20 cellular contexts compared by ENCODE assay signal in genomic region chr21:45330851-45331261, GRCh38. TPM values are rescaled to one million over a fixed set of nuclear protein-coding genes. Genes with fewer than 3 reads are reported as not detected.
DNase-seq lines count a peak whose midpoint lies in the region; ATAC-seq and TF ChIP-seq lines count a peak whose summit lies in the region.
"Had no signal": no experiment of that assay in that cellular context is flagged by ENCODE, and none has a peak within 500 bp of the region (broad histone marks: within the 10 kb centered on the region; RNA-seq: fewer than 3 reads in every experiment).

No MANE protein-coding gene starts in this region.

- POLR2A ChIA-PET in activated CD4-positive, alpha-beta memory T cell treated with anti-CD3 and anti-CD28 coated beads for 36 hours (lab: Charles Lee), result no interaction called here

- H3K9me3 ChIP-seq in BE2C, result no peaks in the 10 kb centered on the region
- no peaks in the 10 kb centered on the region for H3K9me3 ChIP-seq in HUES64 (ENCODE audit: insufficient read depth, low read depth, low read length)
- H3K9me3 ChIP-seq in fibroblast of lung (ENCODE audit: control insufficient read depth, insufficient read depth, low read depth, low read length), result no peaks in the 10 kb centered on the region
- H3K9me3 ChIP-seq in osteoblast (ENCODE audit: low read depth, low read length), result no peaks in the 10 kb centered on the region
- H3K9me3 ChIP-seq: neutrophil, Peyer's patch had no signal

- peaks cover 4% of the 10 kb centered on the region for H3K27me3 Mint-ChIP-seq in activated CD4-positive, alpha-beta memory T cell treated with anti-CD3 and anti-CD28 coated beads for 36 hours
- H3K27me3 Mint-ChIP-seq: activated naive CD4-positive, alpha-beta T cell treated with anti-CD3 and anti-CD28 coated beads, Interleukin-2, amount 50 U/mL, for 24 hours had no signal

- H3K9ac ChIP-seq in HUES64 (ENCODE audit: low read depth, low read length) (0 out of 2 replicates have a peak overlapping the region, but pooled peaks have one; percentile 39), fibroblast of lung (ENCODE audit: insufficient read depth, low read length) (no peak overlapping the region)
- H3K9ac ChIP-seq: KMS-11 had no signal

- H3K4me1 ChIP-seq in BE2C, result no peaks in the 10 kb centered on the region
- peaks cover 25% of the 10 kb centered on the region for H3K4me1 ChIP-seq in HUES64 (ENCODE audit: insufficient read depth, low read length)
- H3K4me1 ChIP-seq in fibroblast of lung (ENCODE audit: control insufficient read depth, extremely low read depth, insufficient read depth, low read length), result peaks cover 12% of the 10 kb centered on the region
- H3K4me1 ChIP-seq in osteoblast (ENCODE audit: insufficient read depth, low read length), result peaks cover 15% of the 10 kb centered on the region

- TF ChIP-seq CTCF in BE2C (IDR thresholded peaks at IDR 0.05; ENCODE audit: low read depth, low read length), result no peak
- no peak for TF ChIP-seq CTCF in fibroblast of lung (conservative IDR thresholded peaks at IDR 0.05 in 1 of 2, IDR thresholded peaks at IDR 0.05 in 1 of 2; ENCODE audit: low read depth in 1 of 2, low read length in 2 of 2)
- TF ChIP-seq CTCF in osteoblast (IDR thresholded peaks at IDR 0.05; ENCODE audit: extremely low read depth, low read depth, low read length), result no peak

- 83% methylated on average over 18 of the region's 18 CpGs for WGBS in HUES64

- no peak overlapping the region for H3K4me3 Mint-ChIP-seq in activated CD4-positive, alpha-beta memory T cell treated with anti-CD3 and anti-CD28 coated beads for 36 hours
- H3K4me3 Mint-ChIP-seq: activated naive CD4-positive, alpha-beta T cell treated with anti-CD3 and anti-CD28 coated beads, Interleukin-2, amount 50 U/mL, for 24 hours; brain had no signal

- H3K4me2 ChIP-seq in fibroblast of lung (ENCODE audit: extremely low read depth, insufficient read depth, low read length), result no peak overlapping the region
- no peak overlapping the region for H3K4me2 ChIP-seq in osteoblast (ENCODE audit: insufficient read depth, low read length)
- H3K4me2 ChIP-seq: KMS-11 had no signal

- CTCF ChIA-PET in activated CD4-positive, alpha-beta memory T cell treated with anti-CD3 and anti-CD28 coated beads for 36 hours (lab: Charles Lee), result no interaction called here

- H3K27ac ChIP-seq in HUES64 (ENCODE audit: low read depth, low read length), result peak overlapping the region; percentile 64; the same call in 1 of the 2 replicates
- H3K27ac ChIP-seq in fibroblast of lung (ENCODE audit: insufficient read depth, low read length), result peak overlapping the region; percentile 66
- H3K27ac ChIP-seq in osteoblast (ENCODE audit: low read depth, low read length), result no peak overlapping the region
- H3K27ac ChIP-seq: KMS-11, neutrophil had no signal

- H3K27ac Mint-ChIP-seq in activated CD4-positive, alpha-beta memory T cell treated with anti-CD3 and anti-CD28 coated beads for 36 hours, result no peak overlapping the region
- H3K27ac Mint-ChIP-seq: activated naive CD4-positive, alpha-beta T cell treated with anti-CD3 and anti-CD28 coated beads, Interleukin-2, amount 50 U/mL, for 24 hours had no signal

- intact Hi-C loops in activated CD4-positive, alpha-beta memory T cell treated with anti-CD3 and anti-CD28 coated beads for 36 hours (cut with micrococcal nuclease), result no loop called here

- H4K20me1 ChIP-seq in fibroblast of lung (ENCODE audit: control insufficient read depth, extremely low read depth, insufficient read depth, low read length), result no peaks in the 10 kb centered on the region
- no peaks in the 10 kb centered on the region for H4K20me1 ChIP-seq in osteoblast (ENCODE audit: insufficient read depth, low read length)

- no peaks in the 10 kb centered on the region for H3K79me2 ChIP-seq in fibroblast of lung (ENCODE audit: control insufficient read depth, insufficient read depth, low read length)
- H3K79me2 ChIP-seq in osteoblast (ENCODE audit: insufficient read depth, low read length), result no peaks in the 10 kb centered on the region

- H3K27me3 ChIP-seq in BE2C (no peaks in the 10 kb centered on the region), HUES64 (ENCODE audit: insufficient read depth, low read length) (no peaks in the 10 kb centered on the region), fibroblast of lung (ENCODE audit: control insufficient read depth, insufficient read depth, low read length) (no peaks in the 10 kb centered on the region), osteoblast (ENCODE audit: insufficient read depth, low read length) (no peaks in the 10 kb centered on the region)
- H3K27me3 ChIP-seq: neutrophil, Peyer's patch had no signal

- H3K4me1 Mint-ChIP-seq in activated CD4-positive, alpha-beta memory T cell treated with anti-CD3 and anti-CD28 coated beads for 36 hours (ENCODE audit: low read depth), result no peaks in the 10 kb centered on the region

- H2AFZ ChIP-seq in fibroblast of lung (ENCODE audit: low read length) (no peak overlapping the region), osteoblast (ENCODE audit: low read length) (no peak overlapping the region)

- ATAC-seq in GM19467 (IDR thresholded peaks at IDR 0.05; ENCODE audit: unreplicated experiment), result no peak
- no peak for ATAC-seq in GM21526 (IDR thresholded peaks at IDR 0.05; ENCODE audit: low FRiP score, unreplicated experiment)
- ATAC-seq: GM12878 had no signal

- H3K36me3 ChIP-seq in BE2C (no peaks in the 10 kb centered on the region), HUES64 (ENCODE audit: insufficient read depth, low read length) (no peaks in the 10 kb centered on the region), fibroblast of lung (ENCODE audit: control insufficient read depth, insufficient read depth, low read length) (no peaks in the 10 kb centered on the region), osteoblast (ENCODE audit: insufficient read depth, low read length) (no peaks in the 10 kb centered on the region)
- H3K36me3 ChIP-seq: neutrophil, Peyer's patch had no signal

- H3K4me3 ChIP-seq in BE2C (ENCODE audit: low read depth, low read length), result no peak overlapping the region
- no peak overlapping the region for H3K4me3 ChIP-seq in HUES64 (ENCODE audit: low read length)
- H3K4me3 ChIP-seq in fibroblast of lung (replicated peaks in 1 of 4; ENCODE audit: control extremely low read depth in 1 of 4, insufficient read depth in 1 of 4, low read depth in 3 of 4, low read length in 4 of 4), result no peak overlapping the region
- H3K4me3 ChIP-seq in osteoblast (ENCODE audit: insufficient read depth, low read length), result no peak overlapping the region
- H3K4me3 ChIP-seq: dorsolateral prefrontal cortex, GM12878, Peyer's patch had no signal

- no peaks in the 10 kb centered on the region for H3K9me3 Mint-ChIP-seq in activated CD4-positive, alpha-beta memory T cell treated with anti-CD3 and anti-CD28 coated beads for 36 hours
- H3K9me3 Mint-ChIP-seq: activated naive CD4-positive, alpha-beta T cell treated with anti-CD3 and anti-CD28 coated beads, Interleukin-2, amount 50 U/mL, for 24 hours had no signal

- H3K36me3 Mint-ChIP-seq in activated CD4-positive, alpha-beta memory T cell treated with anti-CD3 and anti-CD28 coated beads for 36 hours, result no peaks in the 10 kb centered on the region
- H3K36me3 Mint-ChIP-seq: activated naive CD4-positive, alpha-beta T cell treated with anti-CD3 and anti-CD28 coated beads, Interleukin-2, amount 50 U/mL, for 24 hours; brain had no signal

- DNase-seq in BE2C (peak; percentile 3), fibroblast of lung (ENCODE audit: low read depth in 2 of 2) (no peak), osteoblast (ENCODE audit: insufficient read length, low spot score, missing footprints) (peak; percentile 64), NCI-H187 treated with DMSO at 0.1 percent for 48 hours (lab: John Stamatoyannopoulos, UW) (no peak)
- no peak for DNase-seq in activated CD4-positive, alpha-beta memory T cell treated with anti-CD3 and anti-CD28 coated beads for 36 hours
- DNase-seq: activated CD4-positive, alpha-beta T cell treated with anti-CD3 and anti-CD28 coated beads, Interleukin-2, amount 50 U/mL, for 1 hour; GDM1; NCI-H748 treated with DMSO at 0.1 percent for 48 hours; stimulated activated CD4-positive, alpha-beta T cell treated with anti-CD3 and anti-CD28 coated beads, Interleukin-2, amount 100 ng/mL, for 48 hours; SW 1271 had no signal

RNA-seq across cellular contexts. Expression of gene POFUT2, which starts 43.2 kb away (rescaled TPM):
- polyA plus RNA-seq in BE2C (2012; ENCODE audit: insufficient read depth, insufficient read length, low read depth), result 83.0 TPM
- polyA plus RNA-seq in HUES64 (2013, experiment 1 of 2), result 19.7 TPM
- polyA plus RNA-seq in HUES64 (2013, experiment 2 of 2), result 25.7 TPM
- total RNA-seq in fibroblast of lung (34.2 and 56.0 TPM in 2 replicates), osteoblast (35.8 and 39.2 TPM in 2 replicates)
- 39.3 and 60.3 TPM in 2 replicates for polyA plus RNA-seq in fibroblast of lung
- 44.4 and 66.5 TPM in 2 replicates for polyA plus RNA-seq in fibroblast of lung (2012)
- polyA minus RNA-seq in fibroblast of lung (ENCODE audit: low replicate concordance), result 24.8 and 27.4 TPM in 2 replicates
- 10 to 100 TPM; 14.3 TPM for total RNA-seq in activated CD4-positive, alpha-beta memory T cell treated with anti-CD3 and anti-CD28 coated beads for 36 hours

Comparison
In these comparisons a context has a peak if more than half of its experiments do, and no peak if none do; other contexts are left out.
1. DNase-seq: peak in BE2C (single experiment) and osteoblast (single experiment); none in fibroblast of lung (0 of 2), NCI-H187 treated with DMSO at 0.1 percent for 48 hours (single experiment) and activated CD4-positive, alpha-beta memory T cell treated with anti-CD3 and anti-CD28 coated beads for 36 hours (single experiment).